14 cellular contexts compared by ENCODE assay signal in genomic region chr13:24252136-24252535, GRCh38. TPM values are rescaled to one million over a fixed set of nuclear protein-coding genes. Genes with fewer than 3 reads are reported as not detected.
DNase-seq lines count a peak whose midpoint lies in the region; ATAC-seq, FAIRE-seq and TF ChIP-seq lines count a peak whose summit lies in the region.
"Had no signal": no experiment of that assay in that cellular context is flagged by ENCODE, and none has a peak within 500 bp of the region (broad histone marks: within the 10 kb centered on the region; RNA-seq: fewer than 3 reads in every experiment).

No MANE protein-coding gene starts in this region.

- H3K36me3 Mint-ChIP-seq in activated naive CD8-positive, alpha-beta T cell treated with anti-CD3 and anti-CD28 coated beads for 36 hours: peaks cover 53% of the 10 kb centered on the region
- H3K36me3 Mint-ChIP-seq in neural progenitor cell: peaks cover 37% of the 10 kb centered on the region

- no peaks in the 10 kb centered on the region for H3K9me3 ChIP-seq in KOPT-K1 (ENCODE audit: insufficient read depth, low read length, poor library complexity, severe bottlenecking)
- H3K9me3 ChIP-seq in neural progenitor cell (ENCODE audit: low read depth): no peaks in the 10 kb centered on the region
- H3K9me3 ChIP-seq: uterus had no signal

- H3K4me3 Mint-ChIP-seq in activated naive CD8-positive, alpha-beta T cell treated with anti-CD3 and anti-CD28 coated beads for 36 hours: peak overlapping the region; percentile 88
- H3K4me3 Mint-ChIP-seq in neural progenitor cell: no peak overlapping the region

- no peak overlapping the region for H3K4me3 ChIP-seq in neural progenitor cell
- H3K4me3 ChIP-seq: uterus had no signal

- ATAC-seq in HG03175 (IDR thresholded peaks at IDR 0.05; ENCODE audit: unreplicated experiment) (no peak), HG02678 (IDR thresholded peaks at IDR 0.05; ENCODE audit: unreplicated experiment) (no peak), Right ventricle myocardium inferior (no peak)

- H3K9ac ChIP-seq in neural progenitor cell: no peak overlapping the region

- peaks cover 65% of the 10 kb centered on the region for H3K4me1 Mint-ChIP-seq in activated naive CD8-positive, alpha-beta T cell treated with anti-CD3 and anti-CD28 coated beads for 36 hours
- peaks cover 17% of the 10 kb centered on the region for H3K4me1 Mint-ChIP-seq in neural progenitor cell

- H3K79me2 ChIP-seq in neural progenitor cell (ENCODE audit: low read depth): no peaks in the 10 kb centered on the region

- H2AFZ ChIP-seq in neural progenitor cell (replicated peaks): no peak overlapping the region

- H3K36me3 ChIP-seq in KOPT-K1 (ENCODE audit: insufficient read depth, low read length) (peaks cover 37% of the 10 kb centered on the region), neural progenitor cell (no peaks in the 10 kb centered on the region)
- H3K36me3 ChIP-seq: uterus had no signal

- H3K4me2 ChIP-seq in neural progenitor cell: no peak overlapping the region

- H3F3A ChIP-seq in neural progenitor cell (ENCODE audit: low read depth): peaks cover under 1% of the 10 kb centered on the region

- H3K9me3 Mint-ChIP-seq in activated naive CD8-positive, alpha-beta T cell treated with anti-CD3 and anti-CD28 coated beads for 36 hours: no peaks in the 10 kb centered on the region
- no peaks in the 10 kb centered on the region for H3K9me3 Mint-ChIP-seq in neural progenitor cell

- peak; percentile 61 for DNase-seq in CD1c-positive myeloid dendritic cell (ENCODE audit: extremely low spot score)
- no peak for DNase-seq in activated naive CD8-positive, alpha-beta T cell treated with anti-CD3 and anti-CD28 coated beads for 36 hours
- no peak for DNase-seq in neural progenitor cell (ENCODE audit: low spot score)
- no peak for DNase-seq in urothelium cell line (ENCODE audit: low spot score)
- no peak for DNase-seq in Right ventricle myocardium inferior (ENCODE audit: missing footprints)
- DNase-seq: AML-193, GOT3, MM.1S, occipital lobe, uterus had no signal

- intact Hi-C loops in Right ventricle myocardium inferior (cut with DNase I): no loop called here

- no peaks in the 10 kb centered on the region for H4K20me1 ChIP-seq in neural progenitor cell (ENCODE audit: low read depth)

- peaks cover 15% of the 10 kb centered on the region for H3K4me1 ChIP-seq in neural progenitor cell
- H3K4me1 ChIP-seq: uterus had no signal

- TF ChIP-seq CTCF in neural progenitor cell (IDR thresholded peaks at IDR 0.05): no peak

- peak overlapping the region; percentile 97 for H3K27ac Mint-ChIP-seq in activated naive CD8-positive, alpha-beta T cell treated with anti-CD3 and anti-CD28 coated beads for 36 hours
- peak overlapping the region; percentile 44 for H3K27ac Mint-ChIP-seq in neural progenitor cell

- no peak for FAIRE-seq in urothelium cell line (lab: Jason Lieb, UNC)

- H3K27me3 ChIP-seq in neural progenitor cell: no peaks in the 10 kb centered on the region
- H3K27me3 ChIP-seq: uterus had no signal

- H3K27me3 Mint-ChIP-seq in activated naive CD8-positive, alpha-beta T cell treated with anti-CD3 and anti-CD28 coated beads for 36 hours: no peaks in the 10 kb centered on the region
- H3K27me3 Mint-ChIP-seq in neural progenitor cell (ENCODE audit: insufficient read depth, low read depth): no peaks in the 10 kb centered on the region

- H3K27ac ChIP-seq in KOPT-K1 (ENCODE audit: low read depth, low read length, poor library complexity, severe bottlenecking): peak overlapping the region; percentile 72
- H3K27ac ChIP-seq in neural progenitor cell: no peak overlapping the region
- H3K27ac ChIP-seq: uterus had no signal

RNA-seq across cellular contexts. Expression of gene C1QTNF9, which starts 57.2 kb away (rescaled TPM):
- total RNA-seq in activated naive CD8-positive, alpha-beta T cell treated with anti-CD3 and anti-CD28 coated beads for 36 hours: not detected
- total RNA-seq in neural progenitor cell (ENCODE audit: low replicate concordance) (not detected in 2 replicates), Right ventricle myocardium inferior (4.5 TPM)
- total RNA-seq: cerebellum, occipital lobe had no signal
